In the genomic region with DNA sequence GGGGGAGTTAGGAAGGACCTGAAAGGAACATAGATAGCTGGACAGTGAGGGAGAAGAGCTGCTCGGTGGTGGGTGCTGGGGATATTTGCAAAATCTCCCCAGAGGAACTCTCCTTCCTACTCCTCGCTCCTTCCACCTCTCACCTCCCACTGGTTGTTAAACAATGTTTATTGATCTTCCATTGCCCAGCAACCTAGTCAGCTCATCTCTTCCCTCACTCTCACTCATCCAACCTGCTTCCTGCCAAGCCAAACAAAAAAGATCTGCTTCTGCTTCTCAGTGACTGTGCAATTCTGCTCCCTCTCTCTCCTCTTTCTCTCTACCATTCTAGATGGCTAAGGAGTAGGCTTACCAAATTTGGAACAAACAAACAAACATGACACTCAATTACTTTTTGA, we compare ENCODE assay signal across 9 cellular contexts.
DNase-seq lines count a peak whose midpoint lies in the region; ATAC-seq, FAIRE-seq and TF ChIP-seq lines count a peak whose summit lies in the region.
"Had no signal": no experiment of that assay in that cellular context is flagged by ENCODE, and none has a peak within 500 bp of the region (broad histone marks: within the 10 kb centered on the region; RNA-seq: fewer than 3 reads in every experiment).

No MANE protein-coding gene starts in this region.

- in situ Hi-C loops in astrocyte of the spinal cord (cut with HindIII; ENCODE audit: low sequenced_read_pairs) (no loop called here), HepG2 (cut with HindIII; ENCODE audit: extremely low pct_ligation_motif_present, low pct_unique_long_range_greater_than_20kb) (no loop called here)

- H3K4me1 Mint-ChIP-seq in HFFc6 (ENCODE audit: low read depth) = peaks cover 40% of the 10 kb centered on the region
- H3K4me1 Mint-ChIP-seq in glutamatergic neuron (ENCODE audit: low read depth, unreplicated experiment) = peaks cover 7% of the 10 kb centered on the region

- TF ChIP-seq EP300 in HepG2 (IDR thresholded peaks at IDR 0.05; ENCODE audit: low read depth in 2 of 2, low read length in 2 of 2) (no peak), HepG2 (CRISPR knock-in tag; IDR thresholded peaks at IDR 0.05; ENCODE audit: borderline replicate concordance) (no peak)

- H3K4me3 ChIP-seq in astrocyte of the spinal cord (ENCODE audit: low read depth, low read length) = no peak overlapping the region
- H3K4me3 ChIP-seq in HepG2 (replicated peaks in 1 of 3; ENCODE audit: insufficient read depth in 1 of 3, low read depth in 2 of 3, low read length in 3 of 3) = no peak overlapping the region; a peak in 1 of 6 replicates

- H3K9me3 ChIP-seq in HepG2 (ENCODE audit: low read length) = no peaks in the 10 kb centered on the region

- no peak for TF ChIP-seq CTCF in HFFc6 (IDR thresholded peaks at IDR 0.05)
- TF ChIP-seq CTCF in astrocyte of the spinal cord (IDR thresholded peaks at IDR 0.05; ENCODE audit: low read depth, low read length) = no peak
- TF ChIP-seq CTCF in HepG2 (CRISPR knock-in tag; IDR thresholded peaks at IDR 0.05) = no peak
- no peak for TF ChIP-seq CTCF in glutamatergic neuron (IDR thresholded peaks at IDR 0.05; ENCODE audit: partially characterized antibody, unreplicated experiment)

- H3K9ac ChIP-seq in HepG2 (ENCODE audit: insufficient read depth, low read depth, low read length) = no peak overlapping the region; the same call in 1 of the 2 replicates

- H3K79me2 ChIP-seq in HepG2 (ENCODE audit: insufficient read depth, low read length) = no peaks in the 10 kb centered on the region

- H4K20me1 ChIP-seq in HepG2 (ENCODE audit: insufficient read depth, low read length) = no peaks in the 10 kb centered on the region

- peak; percentile 91 for ATAC-seq in HepG2
- ATAC-seq in HG02763 (IDR thresholded peaks at IDR 0.05; ENCODE audit: unreplicated experiment) = no peak

- H3K27ac Mint-ChIP-seq in HFFc6 (peak overlapping the region; percentile 92), glutamatergic neuron (ENCODE audit: unreplicated experiment) (no peak overlapping the region)

- DNase-seq in AG08396 (ENCODE audit: low spot score) (peak; percentile 55), HFFc6 (peak; percentile 82), astrocyte of the spinal cord (ENCODE audit: low read depth, low spot score) (peak; percentile 74), HepG2 (ENCODE audit: low spot score) (peak; percentile 25), glutamatergic neuron (no peak), NCI-H82 (lab: John Stamatoyannopoulos, UW) (no peak), T-helper 9 cell (no peak)

- 52% methylated on average over 2 of the region's 2 CpGs for WGBS in HepG2 (ENCODE audit: low lambda C conversion rate)

- intact Hi-C loops in HepG2 (cut with micrococcal nuclease; ENCODE audit: unreplicated experiment) = no loop called here

- TF ChIP-seq POLR2A in HepG2 (IDR thresholded peaks at IDR 0.05; ENCODE audit: insufficient read depth in 1 of 2, low read depth in 2 of 2, low read length in 2 of 2) = 0 out of 4 replicates have a peak, but pooled peaks of 1 of the 2 experiments have one; percentile 17

- H3K27me3 ChIP-seq in HepG2 (ENCODE audit: control insufficient read depth in 1 of 2, insufficient read depth in 2 of 2, low read length in 2 of 2) = no peaks in the 10 kb centered on the region

- peak overlapping the region; percentile 19; the same call in 1 of the 2 replicates for H3K4me3 Mint-ChIP-seq in HFFc6
- no peak overlapping the region for H3K4me3 Mint-ChIP-seq in glutamatergic neuron (ENCODE audit: unreplicated experiment)

- peak overlapping the region; percentile 87 for H3K27ac ChIP-seq in HepG2 (ENCODE audit: extremely low read length, insufficient read depth, low read length)

- H3K36me3 Mint-ChIP-seq in HFFc6 (ENCODE audit: low read depth) (0 out of 2 replicates have a peak, but pooled peaks cover 9% of the 10 kb centered on the region), glutamatergic neuron (ENCODE audit: unreplicated experiment) (peaks cover 5% of the 10 kb centered on the region)

- FAIRE-seq in HepG2 (lab: Jason Lieb, UNC) = peak; percentile 36
- FAIRE-seq: TTC549 had no signal

- no TSS peak for BruUV-seq in HepG2 (replicated peaks; lab: Mats Ljungman, UMichigan)

- H3K27me3 Mint-ChIP-seq in HFFc6 (ENCODE audit: insufficient read depth) (peaks cover 1% of the 10 kb centered on the region; the same call in 1 of the 2 replicates), glutamatergic neuron (ENCODE audit: unreplicated experiment) (peaks cover 3% of the 10 kb centered on the region)

- no peak for TF ChIP-seq RAD21 in HepG2 (CRISPR knock-in tag; IDR thresholded peaks at IDR 0.05)

- CTCF ChIA-PET in HepG2 (lab: Yijun Ruan, JAX; ENCODE audit: low intra/inter-chr PET ratio, low total read pairs) = no interaction called here

- no peak overlapping the region for H2AFZ ChIP-seq in HepG2 (ENCODE audit: low read length)

- peaks cover 7 to 15% of the 10 kb centered on the region in 2 experiments for H3K36me3 ChIP-seq in HepG2 (replicated peaks in 1 of 2; ENCODE audit: control insufficient read depth in 1 of 2, insufficient read depth in 2 of 2, low read length in 2 of 2)

- H3K4me1 ChIP-seq in HepG2 (ENCODE audit: insufficient read depth, low read length) = peaks cover 26% of the 10 kb centered on the region

- no peaks in the 10 kb centered on the region for H3K9me3 Mint-ChIP-seq in HFFc6
- peaks cover 6% of the 10 kb centered on the region for H3K9me3 Mint-ChIP-seq in glutamatergic neuron (ENCODE audit: unreplicated experiment)

- POLR2A ChIA-PET in HepG2 (lab: Yijun Ruan, JAX) = interaction anchor here (1.1 to 2.2 kb wide), 7 partner anchors 11 to 389 kb away, joined by 3 to 22 read pairs (median 5); no protein-coding TSS in a partner anchor

- H3K4me2 ChIP-seq in HepG2 (ENCODE audit: low read depth, low read length) = peak overlapping the region; percentile 40

TF ChIP-seq in HepG2, 621 proteins besides CTCF, POLR2A, EP300 and RAD21:
- TF ChIP-seq ETV5 (CRISPR knock-in tag; IDR thresholded peaks at IDR 0.05; ENCODE audit: borderline replicate concordance) (peak; percentile 11; the same call in 1 of the 2 replicates), NFE2L2 (IDR thresholded peaks at IDR 0.05; ENCODE audit: low read length) (peak; percentile 79), ZEB1 (IDR thresholded peaks at IDR 0.05; ENCODE audit: insufficient replicate concordance, low read depth) (peak; percentile 44), ZNF317 (CRISPR knock-in tag; IDR thresholded peaks at IDR 0.05) (peak; percentile 91), MAFK (conservative IDR thresholded peaks at IDR 0.05 in 1 of 2, IDR thresholded peaks at IDR 0.05 in 1 of 2; ENCODE audit: low read length in 2 of 2) (0 out of 4 replicates have a peak, but pooled peaks of 1 of the 2 experiments have one; percentile 15), AKAP8 (CRISPR knock-in tag; IDR thresholded peaks at IDR 0.05) (no peak), PHB2 (IDR thresholded peaks at IDR 0.05; ENCODE audit: partially characterized antibody) (no peak), KDM6A (CRISPR knock-in tag; IDR thresholded peaks at IDR 0.05; ENCODE audit: low read depth) (0 out of 2 replicates have a peak, but pooled peaks have one; percentile 4), SOX6 (IDR thresholded peaks at IDR 0.05) (no peak), SOX6 (CRISPR knock-in tag; IDR thresholded peaks at IDR 0.05) (0 out of 2 replicates have a peak, but pooled peaks have one; percentile 1), ZNF768 (CRISPR knock-in tag; IDR thresholded peaks at IDR 0.05) (no peak), RFX1 (IDR thresholded peaks at IDR 0.05) (peak; percentile 29; the same call in 1 of the 2 replicates), MAFF (IDR thresholded peaks at IDR 0.05; ENCODE audit: low read depth, low read length) (peak; percentile 24; the same call in 1 of the 2 replicates), ASH2L (IDR thresholded peaks at IDR 0.05; ENCODE audit: insufficient read length, low read depth, low read length) (no peak), NFE2 (CRISPR knock-in tag; IDR thresholded peaks at IDR 0.05) (peak; percentile 69; the same call in 1 of the 2 replicates)
- TF ChIP-seq, protein P1, sequence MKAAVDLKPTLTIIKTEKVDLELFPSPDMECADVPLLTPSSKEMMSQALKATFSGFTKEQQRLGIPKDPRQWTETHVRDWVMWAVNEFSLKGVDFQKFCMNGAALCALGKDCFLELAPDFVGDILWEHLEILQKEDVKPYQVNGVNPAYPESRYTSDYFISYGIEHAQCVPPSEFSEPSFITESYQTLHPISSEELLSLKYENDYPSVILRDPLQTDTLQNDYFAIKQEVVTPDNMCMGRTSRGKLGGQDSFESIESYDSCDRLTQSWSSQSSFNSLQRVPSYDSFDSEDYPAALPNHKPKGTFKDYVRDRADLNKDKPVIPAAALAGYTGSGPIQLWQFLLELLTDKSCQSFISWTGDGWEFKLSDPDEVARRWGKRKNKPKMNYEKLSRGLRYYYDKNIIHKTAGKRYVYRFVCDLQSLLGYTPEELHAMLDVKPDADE (CRISPR knock-in tag; IDR thresholded peaks at IDR 0.05) = no peak
- TF ChIP-seq, protein P2, sequence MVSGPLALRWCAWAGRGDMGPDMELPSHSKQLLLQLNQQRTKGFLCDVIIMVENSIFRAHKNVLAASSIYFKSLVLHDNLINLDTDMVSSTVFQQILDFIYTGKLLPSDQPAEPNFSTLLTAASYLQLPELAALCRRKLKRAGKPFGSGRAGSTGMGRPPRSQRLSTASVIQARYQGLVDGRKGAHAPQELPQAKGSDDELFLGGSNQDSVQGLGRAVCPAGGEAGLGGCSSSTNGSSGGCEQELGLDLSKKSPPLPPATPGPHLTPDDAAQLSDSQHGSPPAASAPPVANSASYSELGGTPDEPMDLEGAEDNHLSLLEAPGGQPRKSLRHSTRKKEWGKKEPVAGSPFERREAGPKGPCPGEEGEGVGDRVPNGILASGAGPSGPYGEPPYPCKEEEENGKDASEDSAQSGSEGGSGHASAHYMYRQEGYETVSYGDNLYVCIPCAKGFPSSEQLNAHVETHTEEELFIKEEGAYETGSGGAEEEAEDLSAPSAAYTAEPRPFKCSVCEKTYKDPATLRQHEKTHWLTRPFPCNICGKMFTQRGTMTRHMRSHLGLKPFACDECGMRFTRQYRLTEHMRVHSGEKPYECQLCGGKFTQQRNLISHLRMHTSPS (CRISPR knock-in tag; IDR thresholded peaks at IDR 0.05; ENCODE audit: low read depth) = no peak

Comparison
In these comparisons a context has a peak if more than half of its experiments do, and no peak if none do; other contexts are left out.
1. DNase-seq: peak in AG08396 (single experiment), HFFc6 (single experiment), astrocyte of the spinal cord (single experiment) and HepG2 (single experiment); none in glutamatergic neuron (single experiment), NCI-H82 (single experiment) and T-helper 9 cell (single experiment).